In the genomic region with DNA sequence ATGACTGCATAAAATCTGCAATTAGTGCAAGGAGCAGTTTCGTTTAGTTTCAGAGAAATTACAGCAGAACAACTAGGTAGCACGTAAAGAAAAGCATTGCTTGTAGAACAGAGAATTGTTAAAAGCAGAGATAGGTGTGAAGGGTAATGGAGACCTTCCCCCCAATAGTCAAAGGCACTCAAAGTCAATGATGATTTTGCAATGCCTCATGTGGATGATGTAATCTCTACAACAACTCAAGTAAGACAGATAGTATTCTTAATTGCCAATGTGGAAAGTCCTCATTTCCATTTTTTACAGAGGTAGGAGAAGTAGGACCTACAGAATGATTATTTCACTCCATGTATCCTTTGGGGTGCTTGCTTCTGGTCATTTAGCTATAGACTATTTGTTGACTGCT, we compare ENCODE assay signal across 18 cellular contexts.
DNase-seq lines count a peak whose midpoint lies in the region; ATAC-seq, FAIRE-seq and TF ChIP-seq lines count a peak whose summit lies in the region.
"Had no signal": no experiment of that assay in that cellular context is flagged by ENCODE, and none has a peak within 500 bp of the region (broad histone marks: within the 10 kb centered on the region; RNA-seq: fewer than 3 reads in every experiment).

No MANE protein-coding gene starts in this region.

- WGBS in HepG2 (ENCODE audit: low lambda C conversion rate) = 17% methylated on average over 2 of the region's 2 CpGs
- WGBS in right lobe of liver (ENCODE audit: insufficient coverage, low coverage, low lambda C conversion rate, missing lambda C conversion rate) = 57% methylated on average over 2 of the region's 2 CpGs

- no peaks in the 10 kb centered on the region for H3K4me1 ChIP-seq in HepG2 (ENCODE audit: insufficient read depth, low read length)
- H3K4me1 ChIP-seq in right lobe of liver = no peaks in the 10 kb centered on the region
- no peaks in the 10 kb centered on the region for H3K4me1 ChIP-seq in astrocyte (ENCODE audit: insufficient read depth, low read length)
- no peaks in the 10 kb centered on the region for H3K4me1 ChIP-seq in uterus

- DNase-seq in HepG2 (ENCODE audit: low spot score) = no peak
- DNase-seq in right lobe of liver = no peak
- DNase-seq in astrocyte (ENCODE audit: low read depth) = no peak
- no peak for DNase-seq in glutamatergic neuron
- DNase-seq in NCI-H2196 treated with DMSO at 0.1 percent for 48 hours (lab: John Stamatoyannopoulos, UW; ENCODE audit: unreplicated experiment) = no peak
- no peak for DNase-seq in activated CD4-positive, alpha-beta memory T cell treated with anti-CD3 and anti-CD28 coated beads for 36 hours
- no peak for DNase-seq in uterus
- DNase-seq: 8988T; C1 segment of cervical spinal cord; Calu3; CD4-positive, alpha-beta memory T cell; COR-L47; DND-41; H9 had no signal

- TF ChIP-seq POLR2A in HepG2 (IDR thresholded peaks at IDR 0.05; ENCODE audit: insufficient read depth in 1 of 2, low read depth in 2 of 2, low read length in 2 of 2) (no peak), right lobe of liver (IDR thresholded peaks at IDR 0.05) (no peak), uterus (IDR thresholded peaks at IDR 0.05) (no peak)

- H3K9me3 ChIP-seq in HepG2 (ENCODE audit: low read length) (peaks cover 15% of the 10 kb centered on the region; the same call in 1 of the 2 replicates), right lobe of liver (no peaks in the 10 kb centered on the region), astrocyte (ENCODE audit: insufficient read depth, low read depth, low read length) (no peaks in the 10 kb centered on the region), uterus (no peaks in the 10 kb centered on the region)

- intact Hi-C loops in HepG2 (cut with micrococcal nuclease; ENCODE audit: unreplicated experiment) = no loop called here
- intact Hi-C loops in right lobe of liver (cut with DNase I) = no loop called here
- intact Hi-C loops in activated CD4-positive, alpha-beta memory T cell treated with anti-CD3 and anti-CD28 coated beads for 36 hours (cut with micrococcal nuclease) = no loop called here
- intact Hi-C loops in uterus (cut with DNase I; ENCODE audit: low total_unique reads) = no loop called here

- no peak overlapping the region for H3K9ac ChIP-seq in HepG2 (ENCODE audit: insufficient read depth, low read depth, low read length)
- H3K9ac ChIP-seq in astrocyte (ENCODE audit: low read length) = no peak overlapping the region

- H3K9me3 Mint-ChIP-seq in astrocyte (ENCODE audit: unreplicated experiment) (peaks cover 7% of the 10 kb centered on the region), glutamatergic neuron (ENCODE audit: unreplicated experiment) (no peaks in the 10 kb centered on the region)
- H3K9me3 Mint-ChIP-seq in activated CD4-positive, alpha-beta memory T cell treated with anti-CD3 and anti-CD28 coated beads for 36 hours = peaks cover 11% of the 10 kb centered on the region

- TF ChIP-seq EP300 in HepG2 (IDR thresholded peaks at IDR 0.05; ENCODE audit: low read depth in 2 of 2, low read length in 2 of 2) = no peak
- no peak for TF ChIP-seq EP300 in HepG2 (CRISPR knock-in tag; IDR thresholded peaks at IDR 0.05; ENCODE audit: borderline replicate concordance)
- no peak for TF ChIP-seq EP300 in Ishikawa (IDR thresholded peaks at IDR 0.05; ENCODE audit: borderline replicate concordance)

- H3K27ac Mint-ChIP-seq in astrocyte (ENCODE audit: unreplicated experiment) = no peak overlapping the region
- peak overlapping the region; percentile 31 for H3K27ac Mint-ChIP-seq in glutamatergic neuron (ENCODE audit: unreplicated experiment)
- H3K27ac Mint-ChIP-seq in activated CD4-positive, alpha-beta memory T cell treated with anti-CD3 and anti-CD28 coated beads for 36 hours = no peak overlapping the region
- H3K27ac Mint-ChIP-seq: CD4-positive, alpha-beta memory T cell; H9 had no signal

- in situ Hi-C loops in HepG2 (cut with HindIII; ENCODE audit: extremely low pct_ligation_motif_present, low pct_unique_long_range_greater_than_20kb) = no loop called here

- TF ChIP-seq CTCF in HepG2 (CRISPR knock-in tag; IDR thresholded peaks at IDR 0.05) = no peak
- TF ChIP-seq CTCF in right lobe of liver (IDR thresholded peaks at IDR 0.05) = no peak
- TF ChIP-seq CTCF in astrocyte (IDR thresholded peaks at IDR 0.05; ENCODE audit: insufficient read depth, low read depth, low read length) = no peak
- no peak for TF ChIP-seq CTCF in glutamatergic neuron (IDR thresholded peaks at IDR 0.05; ENCODE audit: partially characterized antibody, unreplicated experiment)
- no peak for TF ChIP-seq CTCF in uterus (IDR thresholded peaks at IDR 0.05)

- peaks cover 5% of the 10 kb centered on the region for H3K4me1 Mint-ChIP-seq in astrocyte (ENCODE audit: low read depth, unreplicated experiment)
- no peaks in the 10 kb centered on the region for H3K4me1 Mint-ChIP-seq in glutamatergic neuron (ENCODE audit: low read depth, unreplicated experiment)
- H3K4me1 Mint-ChIP-seq in activated CD4-positive, alpha-beta memory T cell treated with anti-CD3 and anti-CD28 coated beads for 36 hours (ENCODE audit: low read depth) = no peaks in the 10 kb centered on the region
- H3K4me1 Mint-ChIP-seq: CD4-positive, alpha-beta memory T cell; H9 had no signal

- H3K27me3 Mint-ChIP-seq in astrocyte (ENCODE audit: low read depth, unreplicated experiment) (no peaks in the 10 kb centered on the region), glutamatergic neuron (ENCODE audit: unreplicated experiment) (no peaks in the 10 kb centered on the region)
- H3K27me3 Mint-ChIP-seq in activated CD4-positive, alpha-beta memory T cell treated with anti-CD3 and anti-CD28 coated beads for 36 hours = no peaks in the 10 kb centered on the region
- H3K27me3 Mint-ChIP-seq: CD4-positive, alpha-beta memory T cell had no signal

- CTCF ChIA-PET in HepG2 (lab: Yijun Ruan, JAX; ENCODE audit: low intra/inter-chr PET ratio, low total read pairs) = no interaction called here
- CTCF ChIA-PET in activated CD4-positive, alpha-beta memory T cell treated with anti-CD3 and anti-CD28 coated beads for 36 hours (lab: Charles Lee) = no interaction called here

- H2AFZ ChIP-seq in HepG2 (ENCODE audit: low read length) = no peak overlapping the region
- H2AFZ ChIP-seq in astrocyte (ENCODE audit: low read depth, low read length) = no peak overlapping the region

- no peaks in the 10 kb centered on the region for H3K36me3 ChIP-seq in HepG2 (replicated peaks in 1 of 2; ENCODE audit: control insufficient read depth in 1 of 2, insufficient read depth in 2 of 2, low read length in 2 of 2)
- no peaks in the 10 kb centered on the region for H3K36me3 ChIP-seq in right lobe of liver
- no peaks in the 10 kb centered on the region for H3K36me3 ChIP-seq in astrocyte (ENCODE audit: insufficient read depth, low read length)
- no peaks in the 10 kb centered on the region for H3K36me3 ChIP-seq in uterus

- TF ChIP-seq RAD21 in HepG2 (CRISPR knock-in tag; IDR thresholded peaks at IDR 0.05) (no peak), Ishikawa (IDR thresholded peaks at IDR 0.05; ENCODE audit: low read depth) (no peak)

- no TSS peak for BruUV-seq in HepG2 (replicated peaks; lab: Mats Ljungman, UMichigan)

- H3K36me3 Mint-ChIP-seq in astrocyte (ENCODE audit: low read depth, unreplicated experiment) (no peaks in the 10 kb centered on the region), glutamatergic neuron (ENCODE audit: unreplicated experiment) (peaks cover 4% of the 10 kb centered on the region)
- no peaks in the 10 kb centered on the region for H3K36me3 Mint-ChIP-seq in activated CD4-positive, alpha-beta memory T cell treated with anti-CD3 and anti-CD28 coated beads for 36 hours
- H3K36me3 Mint-ChIP-seq: CD4-positive, alpha-beta memory T cell had no signal

- ATAC-seq in HepG2 (no peak), right lobe of liver (no peak)
- ATAC-seq: HCT116 had no signal

- POLR2A ChIA-PET in HepG2 (lab: Yijun Ruan, JAX) = no interaction called here
- POLR2A ChIA-PET in activated CD4-positive, alpha-beta memory T cell treated with anti-CD3 and anti-CD28 coated beads for 36 hours (lab: Charles Lee) = no interaction called here

- H3K79me2 ChIP-seq in HepG2 (ENCODE audit: insufficient read depth, low read length) (no peaks in the 10 kb centered on the region), astrocyte (ENCODE audit: insufficient read depth, low read length) (no peaks in the 10 kb centered on the region)

- H3K27me3 ChIP-seq in HepG2 (ENCODE audit: control insufficient read depth in 1 of 2, insufficient read depth in 2 of 2, low read length in 2 of 2) (no peaks in the 10 kb centered on the region), right lobe of liver (no peaks in the 10 kb centered on the region), astrocyte (ENCODE audit: insufficient read depth, low read length) (no peaks in the 10 kb centered on the region), uterus (no peaks in the 10 kb centered on the region)

- H3K4me2 ChIP-seq in HepG2 (ENCODE audit: low read depth, low read length) (no peak overlapping the region), astrocyte (ENCODE audit: low read length) (no peak overlapping the region)

- FAIRE-seq in HepG2 (lab: Jason Lieb, UNC) (no peak), astrocyte (lab: Jason Lieb, UNC) (peak; percentile 13)
- FAIRE-seq: G401.6, GM12892 had no signal

- H3K27ac ChIP-seq in HepG2 (ENCODE audit: extremely low read length, insufficient read depth, low read length) (no peak overlapping the region), right lobe of liver (no peak overlapping the region), astrocyte (ENCODE audit: low read depth, low read length) (no peak overlapping the region), uterus (no peak overlapping the region)

- no peak overlapping the region for H3K4me3 ChIP-seq in HepG2 (replicated peaks in 1 of 3; ENCODE audit: insufficient read depth in 1 of 3, low read depth in 2 of 3, low read length in 3 of 3)
- H3K4me3 ChIP-seq in right lobe of liver = no peak overlapping the region
- H3K4me3 ChIP-seq in astrocyte (ENCODE audit: insufficient read depth, low read depth, low read length) = no peak overlapping the region
- H3K4me3 ChIP-seq in uterus = no peak overlapping the region

- H3K4me3 Mint-ChIP-seq in astrocyte (ENCODE audit: unreplicated experiment) = no peak overlapping the region
- H3K4me3 Mint-ChIP-seq in glutamatergic neuron (ENCODE audit: unreplicated experiment) = no peak overlapping the region
- H3K4me3 Mint-ChIP-seq in activated CD4-positive, alpha-beta memory T cell treated with anti-CD3 and anti-CD28 coated beads for 36 hours = no peak overlapping the region
- H3K4me3 Mint-ChIP-seq: CD4-positive, alpha-beta memory T cell; H9 had no signal

- H4K20me1 ChIP-seq in HepG2 (ENCODE audit: insufficient read depth, low read length) (no peaks in the 10 kb centered on the region), astrocyte (ENCODE audit: insufficient read depth, low read length) (no peaks in the 10 kb centered on the region)

TF ChIP-seq in HepG2, 621 proteins besides CTCF, POLR2A, EP300 and RAD21 (continues in another document):
- no peak for TF ChIP-seq NFE2L2 (IDR thresholded peaks at IDR 0.05; ENCODE audit: low read length)
- TF ChIP-seq ATF7 (IDR thresholded peaks at IDR 0.05) = peak; percentile 52
- TF ChIP-seq ATF7 (CRISPR knock-in tag; IDR thresholded peaks at IDR 0.05) = no peak
- no peak for TF ChIP-seq ZNF713 (CRISPR knock-in tag; IDR thresholded peaks at IDR 0.05)

TF ChIP-seq in Ishikawa, 13 proteins besides CTCF, POLR2A, EP300 and RAD21 (continues in another document):
- TF ChIP-seq TAF1 (IDR thresholded peaks at IDR 0.05; ENCODE audit: low read depth) = no peak
- no peak for TF ChIP-seq EGR1 (IDR thresholded peaks at IDR 0.05)
- no peak for TF ChIP-seq CREB1 (IDR thresholded peaks at IDR 0.05; ENCODE audit: low read depth)
- peak; percentile 63 for TF ChIP-seq CEBPB (IDR thresholded peaks at IDR 0.05)
